8 cellular contexts compared by ENCODE assay signal in genomic region chr9:99105152-99106043, GRCh38. TPM values are rescaled to one million over a fixed set of nuclear protein-coding genes. Genes with fewer than 3 reads are reported as not detected.
DNase-seq lines count a peak whose midpoint lies in the region; ATAC-seq and TF ChIP-seq lines count a peak whose summit lies in the region.

No MANE protein-coding gene starts in this region.

- no peaks in the 10 kb centered on the region for H4K20me1 ChIP-seq in KMS-11 (ENCODE audit: insufficient read depth)

- peak overlapping the region; percentile 83 for H3K27ac Mint-ChIP-seq in activated CD4-positive, alpha-beta T cell treated with anti-CD3 and anti-CD28 coated beads for 36 hours

- H3K4me3 Mint-ChIP-seq in activated CD4-positive, alpha-beta T cell treated with anti-CD3 and anti-CD28 coated beads for 36 hours: peak overlapping the region; percentile 79

- H3K27ac ChIP-seq in KMS-11: no peak overlapping the region
- H3K27ac ChIP-seq in right lobe of liver: peak overlapping the region; percentile 57 to 86 (median 79)

- no peak for TF ChIP-seq POLR2A in right lobe of liver (IDR thresholded peaks at IDR 0.05)

- intact Hi-C loops in activated CD4-positive, alpha-beta T cell treated with anti-CD3 and anti-CD28 coated beads for 36 hours (cut with DNase I, micrococcal nuclease): loop anchor here (1.0 to 10.0 kb wide), 10 partner anchors 14 to 1001 kb away; partner anchors contain the start of genes NR4A3 (in 2 of the 2), SEC61B (in 2 of the 2) and TBC1D2 (in 1 of the 2)
- intact Hi-C loops in right lobe of liver (cut with DNase I): no loop called here

- no peaks in the 10 kb centered on the region for H3K27me3 ChIP-seq in KMS-11 (ENCODE audit: insufficient read depth, low read depth)
- H3K27me3 ChIP-seq in right lobe of liver: no peaks in the 10 kb centered on the region

- H3K4me3 ChIP-seq in KMS-11 (IDR thresholded peaks at IDR 0.05; ENCODE audit: insufficient read depth, low read depth, low read length) (no peak overlapping the region), right lobe of liver (peak overlapping the region; percentile 77 to 87 (median 79))

- H3K36me3 ChIP-seq in KMS-11 (ENCODE audit: insufficient read depth) (no peaks in the 10 kb centered on the region), right lobe of liver (no peaks in the 10 kb centered on the region)

- no peaks in the 10 kb centered on the region for H3K27me3 Mint-ChIP-seq in activated CD4-positive, alpha-beta T cell treated with anti-CD3 and anti-CD28 coated beads for 36 hours

- no peaks in the 10 kb centered on the region for H3K9me3 ChIP-seq in right lobe of liver

- H3K9ac ChIP-seq in KMS-11: peak overlapping the region; percentile 33; the same call in 1 of the 2 replicates

- H3K4me1 Mint-ChIP-seq in activated CD4-positive, alpha-beta T cell treated with anti-CD3 and anti-CD28 coated beads for 36 hours: peaks cover 55% of the 10 kb centered on the region

- POLR2A ChIA-PET in activated CD4-positive, alpha-beta T cell treated with anti-CD3 and anti-CD28 coated beads for 36 hours (lab: Charles Lee): interaction anchor here (0.6 to 2.2 kb wide), 7 partner anchors 9 to 92 kb away, joined by 3 to 11 read pairs (median 4); no protein-coding TSS in a partner anchor

- peaks cover 26% of the 10 kb centered on the region; the same call in 1 of the 2 replicates for H3K79me2 ChIP-seq in KMS-11 (ENCODE audit: insufficient read depth, low read depth)

- CTCF ChIA-PET in activated CD4-positive, alpha-beta T cell treated with anti-CD3 and anti-CD28 coated beads for 36 hours (lab: Charles Lee): interaction anchor here (0.9 to 4.4 kb wide), 9 partner anchors 8 to 79 kb away, joined by 3 to 24 read pairs (median 3); no protein-coding TSS in a partner anchor

- 0% methylated on average over 4 of the region's 118 CpGs for WGBS in right lobe of liver (ENCODE audit: insufficient coverage, low coverage, low lambda C conversion rate, missing lambda C conversion rate)

- peaks cover 2% of the 10 kb centered on the region for H3K36me3 Mint-ChIP-seq in activated CD4-positive, alpha-beta T cell treated with anti-CD3 and anti-CD28 coated beads for 36 hours (ENCODE audit: low read depth)

- peak; percentile 14 for ATAC-seq in activated CD4-positive, alpha-beta T cell treated with anti-CD3 and anti-CD28 coated beads for 36 hours
- peak; percentile 82 to 89 (median 84) for ATAC-seq in right lobe of liver

- H2AFZ ChIP-seq in KMS-11 (ENCODE audit: low read depth): no peak overlapping the region; the same call in 1 of the 2 replicates

- DNase-seq in DMS 273 (lab: John Stamatoyannopoulos, UW; ENCODE audit: unreplicated experiment) (peak; percentile 77), DMS 273 treated with DMSO at 0.1 percent for 48 hours (lab: John Stamatoyannopoulos, UW) (no peak), GOT3 (lab: John Stamatoyannopoulos, UW) (peak; percentile 2), dermis microvascular lymphatic vessel endothelial cell (ENCODE audit: low read depth in 2 of 2) (peak; percentile 37 to 81), right lobe of liver (peak; percentile 91 to 94 (median 92))
- DNase-seq in activated CD4-positive, alpha-beta T cell treated with anti-CD3 and anti-CD28 coated beads for 36 hours: no peak
- peak; percentile 18 for DNase-seq in stimulated activated CD8-positive, alpha-beta memory T cell treated with anti-CD3 and anti-CD28 coated beads, Interleukin-4, amount 100 ng/mL, for 24 hours (ENCODE audit: low read depth)

- H3K4me2 ChIP-seq in KMS-11: peak overlapping the region; percentile 59

- H3K9me3 Mint-ChIP-seq in activated CD4-positive, alpha-beta T cell treated with anti-CD3 and anti-CD28 coated beads for 36 hours (ENCODE audit: low read depth): no peaks in the 10 kb centered on the region

- TF ChIP-seq CTCF in KMS-11 (conservative IDR thresholded peaks at IDR 0.05; ENCODE audit: low read depth, low read length) (no peak), right lobe of liver (IDR thresholded peaks at IDR 0.05) (peak in 1 of 4 donors; percentile 14)

- H3K4me1 ChIP-seq in KMS-11 (ENCODE audit: low read depth, poor library complexity, severe bottlenecking) (peaks cover 29% of the 10 kb centered on the region), right lobe of liver (peaks cover 0 to 14% (median 0%) of the 10 kb centered on the region in 4 donors)

RNA-seq across cellular contexts. Expression of gene TGFBR1, which starts 0.5 kb away (rescaled TPM):
- total RNA-seq in activated CD4-positive, alpha-beta T cell treated with anti-CD3 and anti-CD28 coated beads for 36 hours: 10 to 100 TPM; 18.6 to 19.3 TPM
- total RNA-seq in dermis microvascular lymphatic vessel endothelial cell (11.3 and 14.0 TPM in 2 replicates), right lobe of liver (10 to 100 TPM in 5 of 6 experiments, 1 to 10 TPM in 1; 9.6 to 26.4 (median 13.4) TPM)

Comparison
In these comparisons a context has a peak if more than half of its experiments do, and no peak if none do; other contexts are left out.
1. DNase-seq: peak in DMS 273 (single experiment), GOT3 (single experiment), dermis microvascular lymphatic vessel endothelial cell (2 of 2), right lobe of liver (3 of 3) and stimulated activated CD8-positive, alpha-beta memory T cell treated with anti-CD3 and anti-CD28 coated beads, Interleukin-4, amount 100 ng/mL, for 24 hours (single experiment); none in DMS 273 treated with DMSO at 0.1 percent for 48 hours (single experiment) and activated CD4-positive, alpha-beta T cell treated with anti-CD3 and anti-CD28 coated beads for 36 hours (single experiment).
2. intact Hi-C loops: an anchor here in activated CD4-positive, alpha-beta T cell treated with anti-CD3 and anti-CD28 coated beads for 36 hours (1.0 to 10.0 kb wide); none called in right lobe of liver.